ENCODE assay signal across 1 cellular context in genomic region chr6:15689586-15690450, GRCh38.
TF ChIP-seq lines count a peak whose summit lies in the region.

No MANE protein-coding gene starts in this region.

TF ChIP-seq in GM12878, 131 proteins besides CTCF, POLR2A, EP300 and RAD21:
- TF ChIP-seq SUZ12 (IDR thresholded peaks at IDR 0.05; ENCODE audit: unreplicated experiment) = no peak
- 0 out of 2 replicates have a peak, but pooled peaks have one; percentile 34 for TF ChIP-seq ZNF217 (IDR thresholded peaks at IDR 0.05)
- TF ChIP-seq ZNF24 (IDR thresholded peaks at IDR 0.05) = peak; percentile 83
